9 cellular contexts compared by ENCODE assay signal in the genomic region with DNA sequence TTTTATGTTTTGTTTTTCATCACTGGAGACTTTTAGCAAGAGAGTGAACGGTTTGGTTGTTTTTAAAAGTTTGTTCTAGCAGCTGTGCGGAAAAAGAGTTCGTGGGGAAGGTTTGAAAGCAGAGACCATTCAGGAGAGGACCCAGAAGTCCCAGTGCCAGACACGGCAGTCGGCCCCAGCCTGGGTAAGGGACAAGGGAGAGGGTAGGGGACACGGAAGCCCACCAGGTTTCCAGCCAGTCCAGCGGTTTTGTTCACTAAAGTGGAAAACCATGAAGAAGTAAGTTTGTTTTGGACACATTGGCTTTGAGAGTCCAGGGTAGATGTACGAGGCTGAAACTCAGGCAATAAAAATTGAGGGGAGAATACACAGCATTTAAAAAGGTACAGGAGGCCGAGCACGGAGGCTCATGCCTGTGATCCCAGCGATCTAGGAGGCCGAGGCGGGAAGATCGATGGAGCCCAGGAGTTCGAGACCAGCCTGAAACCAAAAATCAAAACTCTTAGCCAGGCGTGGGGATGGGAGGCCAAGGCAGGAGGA. TPM values are rescaled to one million over a fixed set of nuclear protein-coding genes. Genes with fewer than 3 reads are reported as not detected.
DNase-seq lines count a peak whose midpoint lies in the region; ATAC-seq, FAIRE-seq and TF ChIP-seq lines count a peak whose summit lies in the region.
"Had no signal": no experiment of that assay in that cellular context is flagged by ENCODE, and none has a peak within 500 bp of the region (broad histone marks: within the 10 kb centered on the region; RNA-seq: fewer than 3 reads in every experiment).

No MANE protein-coding gene starts in this region.

- H3K4me3 ChIP-seq in adrenal gland (peak overlapping the region in 1 of 4 donors; percentile 45), HepG2 (replicated peaks in 1 of 3; ENCODE audit: insufficient read depth in 1 of 3, low read depth in 2 of 3, low read length in 3 of 3) (peak overlapping the region in 1 of 3 experiments; percentile 26; a peak in 2 of 6 replicates), thoracic aorta (peak overlapping the region; percentile 78)

- H3K27ac ChIP-seq in adrenal gland, result peak overlapping the region in 3 of 5 donors; percentile 15 to 74 (median 69)
- H3K27ac ChIP-seq in HepG2 (ENCODE audit: extremely low read length, insufficient read depth, low read length), result peak overlapping the region; percentile 60
- H3K27ac ChIP-seq in thoracic aorta, result no peak overlapping the region
- H3K27ac ChIP-seq: foreskin keratinocyte had no signal

- TF ChIP-seq POLR2A in adrenal gland (IDR thresholded peaks at IDR 0.05), result no peak
- no peak for TF ChIP-seq POLR2A in HepG2 (IDR thresholded peaks at IDR 0.05; ENCODE audit: insufficient read depth in 1 of 2, low read depth in 2 of 2, low read length in 2 of 2)

- CTCF ChIA-PET in activated CD8-positive, alpha-beta memory T cell treated with anti-CD3 and anti-CD28 coated beads, Interleukin-2, amount 10 ng/mL, durations not matched to agents 7 days and 5 days (lab: Charles Lee), result no interaction called here
- CTCF ChIA-PET in HepG2 (lab: Yijun Ruan, JAX; ENCODE audit: low intra/inter-chr PET ratio, low total read pairs), result interaction anchor here (1.3 kb wide), 1 partner anchor 100 kb away, joined by 3 read pairs; no protein-coding TSS in a partner anchor

- TF ChIP-seq EP300 in HepG2 (IDR thresholded peaks at IDR 0.05; ENCODE audit: low read depth in 2 of 2, low read length in 2 of 2) (no peak), HepG2 (CRISPR knock-in tag; IDR thresholded peaks at IDR 0.05; ENCODE audit: borderline replicate concordance) (no peak)

- H3K27me3 Mint-ChIP-seq in activated CD8-positive, alpha-beta memory T cell treated with anti-CD3 and anti-CD28 coated beads, Interleukin-2, amount 10 ng/mL, durations not matched to agents 7 days and 5 days, result peaks cover 3% of the 10 kb centered on the region

- 65 to 73% (median 68%) methylated on average over 16 of the region's 16 CpGs for WGBS in adrenal gland, 4 donors
- WGBS in HepG2 (ENCODE audit: low lambda C conversion rate), result 96% methylated on average over 16 of the region's 16 CpGs

- peak overlapping the region; percentile 78 for H3K4me3 Mint-ChIP-seq in activated CD8-positive, alpha-beta memory T cell treated with anti-CD3 and anti-CD28 coated beads, Interleukin-2, amount 10 ng/mL, durations not matched to agents 7 days and 5 days

- in situ Hi-C loops in HepG2 (cut with HindIII; ENCODE audit: extremely low pct_ligation_motif_present, low pct_unique_long_range_greater_than_20kb), result no loop called here

- peak overlapping the region; percentile 42 for H2AFZ ChIP-seq in HepG2 (ENCODE audit: low read length)

- H3K36me3 Mint-ChIP-seq in activated CD8-positive, alpha-beta memory T cell treated with anti-CD3 and anti-CD28 coated beads, Interleukin-2, amount 10 ng/mL, durations not matched to agents 7 days and 5 days, result peaks cover 21% of the 10 kb centered on the region

- DNase-seq in activated CD8-positive, alpha-beta memory T cell treated with anti-CD3 and anti-CD28 coated beads, Interleukin-2, amount 10 ng/mL, durations not matched to agents 7 days and 5 days, result no peak
- no peak for DNase-seq in activated CD8-positive, alpha-beta memory T cell treated with anti-CD3 and anti-CD28 coated beads, Interleukin-2, amount 50 U/mL, for 4 hours
- DNase-seq in adrenal gland, result peak in 1 of 7 donors; percentile 25
- DNase-seq in HepG2 (ENCODE audit: low spot score), result no peak
- DNase-seq in thoracic aorta (ENCODE audit: low spot score), result no peak
- no peak for DNase-seq in SIG-M5 (lab: John Stamatoyannopoulos, UW)
- no peak for DNase-seq in SKM-1 treated with dmso at 0.1 percent for 144 hours (lab: John Stamatoyannopoulos, UW; ENCODE audit: unreplicated experiment)
- DNase-seq in DMS153 (lab: John Stamatoyannopoulos, UW), result no peak

- H3K9ac ChIP-seq in HepG2 (ENCODE audit: insufficient read depth, low read depth, low read length), result 0 out of 2 replicates have a peak overlapping the region, but pooled peaks have one; percentile 45

- TF ChIP-seq RAD21 in HepG2 (CRISPR knock-in tag; IDR thresholded peaks at IDR 0.05), result no peak

- no peaks in the 10 kb centered on the region for H3K79me2 ChIP-seq in HepG2 (ENCODE audit: insufficient read depth, low read length)

- ATAC-seq in activated CD8-positive, alpha-beta memory T cell treated with anti-CD3 and anti-CD28 coated beads, Interleukin-2, amount 10 ng/mL, durations not matched to agents 7 days and 5 days, result no peak
- ATAC-seq in HepG2 (no peak), thoracic aorta (ENCODE audit: insufficient number of reproducible peaks, low FRiP score, low read depth) (no peak)

- H3K27ac Mint-ChIP-seq in activated CD8-positive, alpha-beta memory T cell treated with anti-CD3 and anti-CD28 coated beads, Interleukin-2, amount 10 ng/mL, durations not matched to agents 7 days and 5 days, result peak overlapping the region; percentile 92

- no peaks in the 10 kb centered on the region for H3K27me3 ChIP-seq in adrenal gland
- no peaks in the 10 kb centered on the region for H3K27me3 ChIP-seq in HepG2 (ENCODE audit: control insufficient read depth in 1 of 2, insufficient read depth in 2 of 2, low read length in 2 of 2)
- no peaks in the 10 kb centered on the region for H3K27me3 ChIP-seq in thoracic aorta (replicated peaks; ENCODE audit: insufficient read depth)
- H3K27me3 ChIP-seq: foreskin keratinocyte had no signal

- H3K36me3 ChIP-seq in adrenal gland (replicated peaks in 1 of 2), result peaks cover 0 to 6% of the 10 kb centered on the region in 2 donors
- H3K36me3 ChIP-seq in HepG2 (replicated peaks in 1 of 2; ENCODE audit: control insufficient read depth in 1 of 2, insufficient read depth in 2 of 2, low read length in 2 of 2), result no peaks in the 10 kb centered on the region
- no peaks in the 10 kb centered on the region for H3K36me3 ChIP-seq in thoracic aorta

- intact Hi-C loops in adrenal gland (cut with DNase I), result no loop called here
- intact Hi-C loops in HepG2 (cut with micrococcal nuclease; ENCODE audit: unreplicated experiment), result no loop called here

- H3K4me1 ChIP-seq in adrenal gland (replicated peaks in 1 of 2), result peaks cover 24 to 26% of the 10 kb centered on the region in 2 donors
- H3K4me1 ChIP-seq in HepG2 (ENCODE audit: insufficient read depth, low read length), result peaks cover 33% of the 10 kb centered on the region
- H3K4me1 ChIP-seq in thoracic aorta (ENCODE audit: control insufficient read depth in 1 of 2, low read depth in 2 of 2), result peaks cover 3 to 15% of the 10 kb centered on the region in 2 donors
- H3K4me1 ChIP-seq: foreskin keratinocyte had no signal

- H4K20me1 ChIP-seq in HepG2 (ENCODE audit: insufficient read depth, low read length), result no peaks in the 10 kb centered on the region

- TSS peak; percentile 76 for BruUV-seq in HepG2 (replicated peaks; lab: Mats Ljungman, UMichigan)

- POLR2A ChIA-PET in HepG2 (lab: Yijun Ruan, JAX), result no interaction called here

- peaks cover 49% of the 10 kb centered on the region for H3K4me1 Mint-ChIP-seq in activated CD8-positive, alpha-beta memory T cell treated with anti-CD3 and anti-CD28 coated beads, Interleukin-2, amount 10 ng/mL, durations not matched to agents 7 days and 5 days

- H3K4me2 ChIP-seq in HepG2 (ENCODE audit: low read depth, low read length), result peak overlapping the region; percentile 55

- H3K9me3 ChIP-seq in adrenal gland (replicated peaks in 1 of 3) (no peaks in the 10 kb centered on the region), HepG2 (ENCODE audit: low read length) (no peaks in the 10 kb centered on the region), thoracic aorta (no peaks in the 10 kb centered on the region)

- no peak for TF ChIP-seq CTCF in adrenal gland (IDR thresholded peaks at IDR 0.05)
- no peak for TF ChIP-seq CTCF in HepG2 (CRISPR knock-in tag; IDR thresholded peaks at IDR 0.05)
- TF ChIP-seq CTCF in thoracic aorta (IDR thresholded peaks at IDR 0.05), result no peak

- H3K9me3 Mint-ChIP-seq in activated CD8-positive, alpha-beta memory T cell treated with anti-CD3 and anti-CD28 coated beads, Interleukin-2, amount 10 ng/mL, durations not matched to agents 7 days and 5 days (ENCODE audit: low read depth), result no peaks in the 10 kb centered on the region

- FAIRE-seq in HepG2 (lab: Jason Lieb, UNC), result no peak

RNA-seq across cellular contexts. Expression of gene RFLNB, which starts 36.4 kb away (rescaled TPM):
- 10 to 100 TPM; 65.4 to 74.4 TPM for total RNA-seq in activated CD8-positive, alpha-beta memory T cell treated with anti-CD3 and anti-CD28 coated beads, Interleukin-2, amount 10 ng/mL, durations not matched to agents 7 days and 5 days
- total RNA-seq in adrenal gland (10 to 100 TPM in 7 of 8 donors, 1 to 10 TPM in 1; 5.4 to 18.0 (median 12.3) TPM), HepG2 (2016; rRNA removed; fragmentation: Illumina TruSeq; extraction: Trizol) (21.3 and 22.8 TPM in 2 replicates), thoracic aorta (10 to 100 TPM in 1 of 2 donors, 1 to 10 TPM in 1; 6.4 to 18.2 TPM)
- polyA plus RNA-seq in adrenal gland (10 to 100 TPM in 2 of 3 donors, 1 to 10 TPM in 1; 6.9 to 15.0 (median 10.1) TPM), HepG2 (2011; rRNA removed) (3.1 and 3.2 TPM in 2 replicates)
- 27.1 and 28.5 TPM in 2 replicates for total RNA-seq in HepG2 (2016; cell fraction: cytosol; rRNA removed; fragmentation: Illumina TruSeq; extraction: Trizol; ENCODE audit: low read depth)
- 19.3 and 21.8 TPM in 2 replicates for total RNA-seq in HepG2 (2016; cell fraction: insoluble cytoplasmic fraction; rRNA removed; fragmentation: Illumina TruSeq; extraction: Trizol)
- 58.7 and 64.2 TPM in 2 replicates for total RNA-seq in HepG2 (2016; cell fraction: membrane; rRNA removed; fragmentation: Illumina TruSeq; extraction: Trizol)
- 8.7 and 10.1 TPM in 2 replicates for total RNA-seq in HepG2 (2016; cell fraction: nucleus; rRNA removed; fragmentation: Illumina TruSeq; extraction: Trizol)
- polyA plus RNA-seq in HepG2 (2011; cell fraction: cytosol; rRNA removed), result 3.4 and 4.0 TPM in 2 replicates
- polyA plus RNA-seq in HepG2 (2011; cell fraction: nucleus; rRNA removed), result 2.1 and 2.5 TPM in 2 replicates
- polyA plus RNA-seq in HepG2 (2012), result 7.5 and 10.7 TPM in 2 replicates
- polyA plus RNA-seq in HepG2 (2016; cell fraction: cytosol; fragmentation: Illumina TruSeq; extraction: Trizol; ENCODE audit: low read depth), result 44.9 and 45.8 TPM in 2 replicates
- 23.3 and 26.8 TPM in 2 replicates for polyA plus RNA-seq in HepG2 (2016; cell fraction: insoluble cytoplasmic fraction; fragmentation: Illumina TruSeq; extraction: Trizol; ENCODE audit: low read depth)
- 59.7 and 67.0 TPM in 2 replicates for polyA plus RNA-seq in HepG2 (2016; cell fraction: membrane; fragmentation: Illumina TruSeq; extraction: Trizol; ENCODE audit: low read depth)
- 18.9 and 19.1 TPM in 2 replicates for polyA plus RNA-seq in HepG2 (2016; cell fraction: nucleus; fragmentation: Illumina TruSeq; extraction: Trizol; ENCODE audit: insufficient read depth, low read depth)
- polyA minus RNA-seq in HepG2 (2011; rRNA and poly(A)+ RNA removed; ENCODE audit: low replicate concordance), result 5.3 TPM in 1 of 2 replicates, not detected in the other
- 3.7 and 4.5 TPM in 2 replicates for polyA minus RNA-seq in HepG2 (2011; cell fraction: cytosol; rRNA and poly(A)+ RNA removed)
- 0.90 and 1.4 TPM in 2 replicates for polyA minus RNA-seq in HepG2 (2011; cell fraction: nucleus; rRNA and poly(A)+ RNA removed)

RNA-seq across cellular contexts. Expression of gene RPH3AL, which starts 56.8 kb away (rescaled TPM):
- 1 to 10 TPM; 1.2 to 2.9 TPM for total RNA-seq in activated CD8-positive, alpha-beta memory T cell treated with anti-CD3 and anti-CD28 coated beads, Interleukin-2, amount 10 ng/mL, durations not matched to agents 7 days and 5 days
- 10 to 100 TPM; 23.5 to 79.2 (median 40.7) TPM for total RNA-seq in adrenal gland
- polyA plus RNA-seq in adrenal gland, result 10 to 100 TPM in 1 of 3 donors, 1 to 10 TPM in 2; 7.7 to 19.9 (median 9.3) TPM
- 6.7 and 7.8 TPM in 2 replicates for total RNA-seq in HepG2 (2016; rRNA removed; fragmentation: Illumina TruSeq; extraction: Trizol)
- 10.8 and 13.9 TPM in 2 replicates for total RNA-seq in HepG2 (2016; cell fraction: cytosol; rRNA removed; fragmentation: Illumina TruSeq; extraction: Trizol; ENCODE audit: low read depth)
- total RNA-seq in HepG2 (2016; cell fraction: insoluble cytoplasmic fraction; rRNA removed; fragmentation: Illumina TruSeq; extraction: Trizol), result 8.0 and 8.6 TPM in 2 replicates
- 12.1 and 13.4 TPM in 2 replicates for total RNA-seq in HepG2 (2016; cell fraction: membrane; rRNA removed; fragmentation: Illumina TruSeq; extraction: Trizol)
- 6.4 and 8.4 TPM in 2 replicates for total RNA-seq in HepG2 (2016; cell fraction: nucleus; rRNA removed; fragmentation: Illumina TruSeq; extraction: Trizol)
- polyA plus RNA-seq in HepG2 (2011; rRNA removed), result 16.4 and 20.7 TPM in 2 replicates
- 14.3 and 17.0 TPM in 2 replicates for polyA plus RNA-seq in HepG2 (2011; cell fraction: cytosol; rRNA removed)
- polyA plus RNA-seq in HepG2 (2011; cell fraction: nucleus; rRNA removed), result 21.3 and 26.7 TPM in 2 replicates
- 11.7 and 14.0 TPM in 2 replicates for polyA plus RNA-seq in HepG2 (2012)
- 4.1 and 4.3 TPM in 2 replicates for polyA plus RNA-seq in HepG2 (2016; cell fraction: cytosol; fragmentation: Illumina TruSeq; extraction: Trizol; ENCODE audit: low read depth)
- 6.7 and 7.3 TPM in 2 replicates for polyA plus RNA-seq in HepG2 (2016; cell fraction: insoluble cytoplasmic fraction; fragmentation: Illumina TruSeq; extraction: Trizol; ENCODE audit: low read depth)
- 9.3 and 12.3 TPM in 2 replicates for polyA plus RNA-seq in HepG2 (2016; cell fraction: membrane; fragmentation: Illumina TruSeq; extraction: Trizol; ENCODE audit: low read depth)
- 8.0 and 9.6 TPM in 2 replicates for polyA plus RNA-seq in HepG2 (2016; cell fraction: nucleus; fragmentation: Illumina TruSeq; extraction: Trizol; ENCODE audit: insufficient read depth, low read depth)
- polyA minus RNA-seq in HepG2 (2011; rRNA and poly(A)+ RNA removed; ENCODE audit: low replicate concordance), result 4.7 and 30.0 TPM in 2 replicates
- 12.5 TPM in 2 replicates for polyA minus RNA-seq in HepG2 (2011; cell fraction: cytosol; rRNA and poly(A)+ RNA removed)
- 29.4 and 31.1 TPM in 2 replicates for polyA minus RNA-seq in HepG2 (2011; cell fraction: nucleus; rRNA and poly(A)+ RNA removed)
- 10 to 100 TPM in 1 of 2 donors, 1 to 10 TPM in 1; 6.5 to 33.1 TPM for total RNA-seq in thoracic aorta

Comparison
In these comparisons a context has a peak if more than half of its experiments do, and no peak if none do; other contexts are left out.
1. H3K27ac ChIP-seq: peak in adrenal gland (3 of 5) and HepG2 (single experiment); none in thoracic aorta (0 of 2).